In the genomic region with DNA sequence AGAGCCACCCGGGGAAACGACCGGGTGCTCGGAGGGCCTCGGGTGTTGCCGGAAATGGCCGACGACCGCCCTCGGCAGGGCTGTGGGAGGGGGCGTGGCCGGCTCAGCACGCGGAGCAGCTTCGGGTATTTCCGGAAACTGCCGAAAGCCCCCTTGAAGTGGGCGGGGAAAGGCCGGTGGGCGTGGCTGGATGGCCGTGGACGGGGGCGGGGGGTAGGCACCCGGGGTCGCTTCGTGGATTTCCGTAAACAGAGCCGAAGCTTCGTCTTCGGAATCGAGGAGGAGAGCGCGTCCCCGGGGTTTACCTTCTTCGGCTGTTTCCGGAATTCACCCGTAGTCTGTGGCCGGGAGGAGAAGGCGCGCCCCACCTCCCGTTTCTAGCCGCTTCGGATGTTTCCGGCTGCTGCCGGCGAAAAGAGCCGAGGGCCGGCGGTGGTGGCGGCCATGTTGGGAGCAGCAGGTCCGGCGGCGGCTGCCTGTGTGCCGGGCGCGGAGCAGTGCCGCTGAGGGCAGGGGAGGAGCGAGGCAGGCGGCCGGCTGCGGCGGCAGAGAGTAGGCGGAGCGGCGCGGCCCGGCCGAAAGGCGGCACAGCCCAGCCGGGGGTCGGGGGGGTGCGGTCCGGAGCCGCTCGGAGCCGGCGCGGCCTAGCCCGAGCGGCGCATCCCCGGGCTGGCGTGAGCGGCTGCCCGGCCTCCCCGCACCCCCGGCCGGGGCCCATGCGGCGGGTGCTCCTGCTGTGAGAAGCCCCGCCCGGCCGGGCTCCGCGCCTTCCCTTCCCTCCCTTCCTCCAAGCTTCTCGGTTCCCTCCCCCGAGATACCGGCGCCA, we compare ENCODE assay signal across 8 cellular contexts. TPM values are rescaled to one million over a fixed set of nuclear protein-coding genes. Genes with fewer than 3 reads are reported as not detected.
DNase-seq lines count a peak whose midpoint lies in the region; ATAC-seq lines count a peak whose summit lies in the region.

A gene (plus strand): TSS at position 429 of the 826 bp plus-strand sequence. CDS start 397 bp downstream, at position 826.

- peaks cover 17% of the 10 kb centered on the region for H3K36me3 Mint-ChIP-seq in natural killer cell treated with Interleukin-12 subunit alpha and Interleukin-12 subunit beta and Interleukin-15 and Interleukin-18, amount 100 ng/mL, for 72 hours

- peaks cover 52 to 53% of the 10 kb centered on the region in 2 donors for H3K4me1 Mint-ChIP-seq in natural killer cell treated with Interleukin-12 subunit alpha and Interleukin-12 subunit beta and Interleukin-15 and Interleukin-18, amount 100 ng/mL, for 72 hours (ENCODE audit: low read depth in 2 of 2)

- H3K9me3 Mint-ChIP-seq in natural killer cell treated with Interleukin-12 subunit alpha and Interleukin-12 subunit beta and Interleukin-15 and Interleukin-18, amount 100 ng/mL, for 72 hours, result no peaks in the 10 kb centered on the region

- no peaks in the 10 kb centered on the region for H3K36me3 ChIP-seq in H7 (replicated peaks; ENCODE audit: control insufficient read depth, insufficient read depth, low read length)

- H3K27me3 ChIP-seq in H7 (ENCODE audit: control insufficient read depth, insufficient read depth, low read length), result no peaks in the 10 kb centered on the region

- DNase-seq in ELF-1 (ENCODE audit: low read depth, low spot score), result peak; percentile 99
- peak; percentile 99 for DNase-seq in H7
- peak; percentile 96 for DNase-seq in M059J (ENCODE audit: low read depth)
- DNase-seq in SHP77 (lab: John Stamatoyannopoulos, UW), result peak; percentile 96 to 98
- DNase-seq in activated effector memory CD4-positive, alpha-beta T cell treated with Interleukin-2 at 50 U/mL for 16 hours, result peak; percentile 100
- DNase-seq in fibroblast of peridontal ligament (ENCODE audit: extremely low read depth), result peak; percentile 97
- DNase-seq in natural killer cell treated with Interleukin-12 subunit alpha and Interleukin-12 subunit beta and Interleukin-15 and Interleukin-18, amount 100 ng/mL, for 72 hours (ENCODE audit: low spot score), result peak; percentile 99
- peak; percentile 100 for DNase-seq in stimulated activated naive CD8-positive, alpha-beta T cell treated with anti-CD3 and anti-CD28 coated beads, Interleukin-15, Interleukin-2, amounts not matched to agents 100 U/mL and 50 U/mL, for 24 hours

- ATAC-seq in natural killer cell treated with Interleukin-12 subunit alpha and Interleukin-12 subunit beta and Interleukin-15 and Interleukin-18, amount 100 ng/mL, for 72 hours, result peak; percentile 90 to 94
- ATAC-seq in stimulated activated naive CD8-positive, alpha-beta T cell treated with anti-CD3 and anti-CD28 coated beads, Interleukin-15, Interleukin-2, amounts not matched to agents 100 U/mL and 50 U/mL, for 24 hours, result peak; percentile 88

- peak within 1 kb of the TSS; percentile 77 to 92 for H3K27ac Mint-ChIP-seq in natural killer cell treated with Interleukin-12 subunit alpha and Interleukin-12 subunit beta and Interleukin-15 and Interleukin-18, amount 100 ng/mL, for 72 hours

- H3K4me3 Mint-ChIP-seq in natural killer cell treated with Interleukin-12 subunit alpha and Interleukin-12 subunit beta and Interleukin-15 and Interleukin-18, amount 100 ng/mL, for 72 hours, result peak within 1 kb of the TSS; percentile 98

- H3K4me3 ChIP-seq in H7 (ENCODE audit: insufficient read depth, low read depth, low read length), result peak within 1 kb of the TSS; percentile 94

- H3K27me3 Mint-ChIP-seq in natural killer cell treated with Interleukin-12 subunit alpha and Interleukin-12 subunit beta and Interleukin-15 and Interleukin-18, amount 100 ng/mL, for 72 hours, result no peaks in the 10 kb centered on the region

RNA-seq across cellular contexts. Expression of the gene that starts here (rescaled TPM):
- 26.5 and 30.2 TPM in 2 replicates for total RNA-seq in H7 (2014; rRNA removed; shearing (Covaris generic))
- total RNA-seq in M059J (2014; rRNA removed; shearing (Covaris generic)), result 14.5 and 20.4 TPM in 2 replicates
- total RNA-seq in natural killer cell treated with Interleukin-12 subunit alpha and Interleukin-12 subunit beta and Interleukin-15 and Interleukin-18, amount 100 ng/mL, for 72 hours, result 10 to 100 TPM; 54.9 to 68.5 TPM

Comparison
In these comparisons a context has a peak if more than half of its experiments do, and no peak if none do; other contexts are left out.
1. Peak in every context shown above with its lines: DNase-seq, ATAC-seq and H3K4me3 ChIP-seq.